Comparison of ENCODE assay signal across 6 cellular contexts in genomic region chr6:149953390-149953789, GRCh38. TPM values are rescaled to one million over a fixed set of nuclear protein-coding genes. Genes with fewer than 3 reads are reported as not detected.
"Had no signal": no experiment of that assay in that cellular context is flagged by ENCODE, and none has a peak within 500 bp of the region (broad histone marks: within the 10 kb centered on the region; RNA-seq: fewer than 3 reads in every experiment).

No MANE protein-coding gene starts in this region.

RNA-seq across cellular contexts. Expression of gene ULBP1, which starts 10.4 kb away (rescaled TPM):
- total RNA-seq: vagina had no signal

RNA-seq across cellular contexts. Expression of gene ULBP2, which starts 11.6 kb away (rescaled TPM):
- total RNA-seq: progenitor cell of endocrine pancreas, vagina had no signal

RNA-seq across cellular contexts. Expression of gene RAET1G, which starts 30.5 kb away (rescaled TPM):
- total RNA-seq: frontal cortex, progenitor cell of endocrine pancreas had no signal

RNA-seq across cellular contexts. Expression of gene RAET1E, which starts 55.5 kb away (rescaled TPM):
- total RNA-seq: frontal cortex; glomerular endothelial cell; natural killer cell treated with Interleukin-12 subunit alpha and Interleukin-12 subunit beta and Interleukin-15 and Interleukin-18, amount 100 ng/mL, for 72 hours; progenitor cell of endocrine pancreas; smooth muscle cell had no signal
- polyA plus RNA-seq: smooth muscle cell had no signal
